In genomic region chr3:102036472-102036871, GRCh38 we compare ENCODE assay signal across 17 cellular contexts.
DNase-seq lines count a peak whose midpoint lies in the region; ATAC-seq and TF ChIP-seq lines count a peak whose summit lies in the region.
"Had no signal": no experiment of that assay in that cellular context is flagged by ENCODE, and none has a peak within 500 bp of the region (broad histone marks: within the 10 kb centered on the region; RNA-seq: fewer than 3 reads in every experiment).

No MANE protein-coding gene starts in this region.

- TF ChIP-seq CTCF in DOHH2 (IDR thresholded peaks at IDR 0.05; ENCODE audit: low read depth, low read length, poor library complexity, severe bottlenecking), result no peak
- no peak for TF ChIP-seq CTCF in SU-DHL-6 (IDR thresholded peaks at IDR 0.05; ENCODE audit: insufficient read depth, low read length, poor library complexity, severe bottlenecking)
- TF ChIP-seq CTCF in mesothelial cell of epicardium (IDR thresholded peaks at IDR 0.05; ENCODE audit: unreplicated experiment), result no peak
- TF ChIP-seq CTCF in heart right ventricle (IDR thresholded peaks at IDR 0.05), result no peak

- no peak overlapping the region for H3K27ac ChIP-seq in DOHH2 (ENCODE audit: low read depth, low read length)
- H3K27ac ChIP-seq in SU-DHL-6 (ENCODE audit: low read depth, low read length), result peak overlapping the region; percentile 20; the same call in 1 of the 2 replicates
- no peak overlapping the region for H3K27ac ChIP-seq in heart right ventricle

- H3K4me3 ChIP-seq in DOHH2 (ENCODE audit: low read length) (no peak overlapping the region), SU-DHL-6 (ENCODE audit: insufficient read depth, low read length, poor library complexity, severe bottlenecking) (no peak overlapping the region), heart right ventricle (no peak overlapping the region)
- H3K4me3 ChIP-seq: BLaER1 treated with 17β-estradiol and CSF1 and Interleukin-3, amounts not matched to agents 10 nM and 100 nM had no signal

- H3K79me2 ChIP-seq in DOHH2 (ENCODE audit: control insufficient read depth, low read length) (no peaks in the 10 kb centered on the region), SU-DHL-6 (ENCODE audit: insufficient read depth, low read length) (no peaks in the 10 kb centered on the region)

- peak overlapping the region; percentile 68 for H2AFZ ChIP-seq in SU-DHL-6 (ENCODE audit: low read depth, low read length, severe bottlenecking)

- 76 to 80% methylated on average over 1 of the region's 1 CpG for WGBS in heart right ventricle, 2 donors

- H3K4me1 ChIP-seq in DOHH2 (ENCODE audit: control insufficient read depth, low read length), result peaks cover 31% of the 10 kb centered on the region
- H3K4me1 ChIP-seq in heart right ventricle, result peaks cover 0 to 4% (median 0%) of the 10 kb centered on the region in 9 donors

- H4K20me1 ChIP-seq in DOHH2 (ENCODE audit: control insufficient read depth, insufficient read depth, low read depth, low read length) (no peaks in the 10 kb centered on the region), SU-DHL-6 (ENCODE audit: low read depth, low read length) (no peaks in the 10 kb centered on the region)
- H4K20me1 ChIP-seq: BLaER1 treated with 17β-estradiol and CSF1 and Interleukin-3, amounts not matched to agents 10 nM and 100 nM had no signal

- DNase-seq in mesothelial cell of epicardium (ENCODE audit: low spot score in 2 of 2, unreplicated experiment in 2 of 2) (no peak), heart right ventricle (no peak), NCI-H2227 (lab: John Stamatoyannopoulos, UW; ENCODE audit: unreplicated experiment) (no peak), left colon (no peak)
- DNase-seq: 8988T; AML-193; Calu3; CD4-positive, CD25-positive, alpha-beta regulatory T cell; DMS 273 treated with DMSO at 0.1 percent for 48 hours; GOT3; H9 had no signal

- no peaks in the 10 kb centered on the region for H3K27me3 ChIP-seq in DOHH2 (ENCODE audit: control insufficient read depth, low read length)
- no peaks in the 10 kb centered on the region for H3K27me3 ChIP-seq in SU-DHL-6 (ENCODE audit: low read length)
- no peaks in the 10 kb centered on the region for H3K27me3 ChIP-seq in heart right ventricle
- H3K27me3 ChIP-seq: BLaER1 treated with 17β-estradiol and CSF1 and Interleukin-3, amounts not matched to agents 10 nM and 100 nM had no signal

- H3K27ac Mint-ChIP-seq in mesothelial cell of epicardium, result peak overlapping the region; percentile 76
- H3K27ac Mint-ChIP-seq: H9 had no signal

- no peaks in the 10 kb centered on the region for H3K27me3 Mint-ChIP-seq in mesothelial cell of epicardium (ENCODE audit: low read depth)
- H3K27me3 Mint-ChIP-seq: CD4-positive, CD25-positive, alpha-beta regulatory T cell had no signal

- H3K9me2 ChIP-seq in DOHH2 (replicated peaks; ENCODE audit: control insufficient read depth, low read length) (no peaks in the 10 kb centered on the region), SU-DHL-6 (replicated peaks; ENCODE audit: insufficient read depth, low read length) (no peaks in the 10 kb centered on the region)

- H3K36me3 Mint-ChIP-seq in mesothelial cell of epicardium, result peaks cover 13% of the 10 kb centered on the region
- H3K36me3 Mint-ChIP-seq: CD4-positive, CD25-positive, alpha-beta regulatory T cell had no signal

- H3K9me3 ChIP-seq in DOHH2 (ENCODE audit: control insufficient read depth, insufficient read depth, low read length) (peaks cover 3% of the 10 kb centered on the region; the same call in 1 of the 2 replicates), SU-DHL-6 (ENCODE audit: insufficient read depth, low read length) (no peaks in the 10 kb centered on the region), heart right ventricle (peaks cover 0 to 16% (median 0%) of the 10 kb centered on the region in 11 donors)

- H3K9me3 Mint-ChIP-seq in mesothelial cell of epicardium, result peaks cover 30% of the 10 kb centered on the region

- H3K36me3 ChIP-seq in DOHH2 (ENCODE audit: control insufficient read depth, low read length) (no peaks in the 10 kb centered on the region), SU-DHL-6 (ENCODE audit: low read length) (no peaks in the 10 kb centered on the region), heart right ventricle (no peaks in the 10 kb centered on the region)
- H3K36me3 ChIP-seq: BLaER1 treated with 17β-estradiol and CSF1 and Interleukin-3, amounts not matched to agents 10 nM and 100 nM had no signal

- H3K9ac ChIP-seq in SU-DHL-6 (ENCODE audit: low read length), result no peak overlapping the region
- H3K9ac ChIP-seq: BLaER1 treated with 17β-estradiol and CSF1 and Interleukin-3, amounts not matched to agents 10 nM and 100 nM had no signal

- intact Hi-C loops in heart right ventricle (cut with DNase I), result no loop called here
- intact Hi-C loops in left colon (cut with DNase I, micrococcal nuclease), result no loop called here

- no peak overlapping the region for H3K4me3 Mint-ChIP-seq in mesothelial cell of epicardium
- H3K4me3 Mint-ChIP-seq: CD4-positive, CD25-positive, alpha-beta regulatory T cell; H9 had no signal

- H3F3A ChIP-seq in DOHH2 (ENCODE audit: control insufficient read depth, insufficient read depth) (no peaks in the 10 kb centered on the region), SU-DHL-6 (ENCODE audit: insufficient read depth) (no peaks in the 10 kb centered on the region; the same call in 1 of the 2 replicates)

- ATAC-seq in GM21723 (IDR thresholded peaks at IDR 0.05; ENCODE audit: unreplicated experiment), result peak; percentile 28
- no peak for ATAC-seq in heart right ventricle
- no peak for ATAC-seq in HG03520 (IDR thresholded peaks at IDR 0.05; ENCODE audit: unreplicated experiment)
- ATAC-seq in left colon, result no peak
- ATAC-seq: HepG2 had no signal

- H3K4me2 ChIP-seq in DOHH2 (ENCODE audit: low read length), result peak overlapping the region; percentile 39
- H3K4me2 ChIP-seq in SU-DHL-6 (ENCODE audit: low read depth, low read length, poor library complexity, severe bottlenecking), result peak overlapping the region; percentile 30

- H3K4me1 Mint-ChIP-seq in mesothelial cell of epicardium, result peaks cover 10% of the 10 kb centered on the region
- H3K4me1 Mint-ChIP-seq: H9 had no signal
